1 cellular context compared by ENCODE assay signal in the genomic region with DNA sequence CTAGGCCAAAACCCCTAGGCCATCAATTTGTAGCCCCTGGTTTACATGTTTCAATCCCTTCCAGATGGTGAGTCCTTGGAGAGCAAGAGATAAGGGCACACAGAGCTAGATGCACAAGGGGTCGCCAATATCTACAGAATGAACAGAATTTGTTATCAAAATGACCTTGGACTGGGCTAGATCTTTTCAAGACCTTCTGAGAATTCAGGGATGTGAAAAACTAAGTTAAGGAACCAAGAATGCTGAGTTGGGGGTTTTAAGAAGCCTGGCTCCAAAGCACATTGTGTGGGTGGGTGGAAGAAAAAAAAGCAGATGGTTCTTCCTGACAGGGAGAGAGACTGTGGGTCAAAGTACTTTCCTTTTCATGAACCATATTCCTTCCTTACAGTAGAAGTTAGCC.
TF ChIP-seq lines count a peak whose summit lies in the region.

No MANE protein-coding gene starts in this region.

TF ChIP-seq in K562, 482 proteins besides CTCF, POLR2A, EP300 and RAD21 (continued from another document):
- TF ChIP-seq SAFB (IDR thresholded peaks at IDR 0.05; ENCODE audit: borderline replicate concordance, low read depth, low read length): no peak
- no peak for TF ChIP-seq CCNT2 (IDR thresholded peaks at IDR 0.05; ENCODE audit: borderline replicate concordance, extremely low read depth, insufficient read length, low read depth, low read length)
- TF ChIP-seq ZNF75A (CRISPR knock-in tag; IDR thresholded peaks at IDR 0.05): no peak
- peak; percentile 20 for TF ChIP-seq TAF9B (IDR thresholded peaks at IDR 0.05; ENCODE audit: partially characterized antibody)
- peak; percentile 21; the same call in 1 of the 2 replicates for TF ChIP-seq KLF16 (IDR thresholded peaks at IDR 0.05)
- TF ChIP-seq ZNF347 (CRISPR knock-in tag; IDR thresholded peaks at IDR 0.05; ENCODE audit: low read depth): no peak
- TF ChIP-seq MBD1 (CRISPR knock-in tag; IDR thresholded peaks at IDR 0.05): no peak
- TF ChIP-seq ARID4B (CRISPR knock-in tag; IDR thresholded peaks at IDR 0.05): no peak
- TF ChIP-seq ZNF354B (CRISPR knock-in tag; IDR thresholded peaks at IDR 0.05): no peak
- TF ChIP-seq, protein P1, sequence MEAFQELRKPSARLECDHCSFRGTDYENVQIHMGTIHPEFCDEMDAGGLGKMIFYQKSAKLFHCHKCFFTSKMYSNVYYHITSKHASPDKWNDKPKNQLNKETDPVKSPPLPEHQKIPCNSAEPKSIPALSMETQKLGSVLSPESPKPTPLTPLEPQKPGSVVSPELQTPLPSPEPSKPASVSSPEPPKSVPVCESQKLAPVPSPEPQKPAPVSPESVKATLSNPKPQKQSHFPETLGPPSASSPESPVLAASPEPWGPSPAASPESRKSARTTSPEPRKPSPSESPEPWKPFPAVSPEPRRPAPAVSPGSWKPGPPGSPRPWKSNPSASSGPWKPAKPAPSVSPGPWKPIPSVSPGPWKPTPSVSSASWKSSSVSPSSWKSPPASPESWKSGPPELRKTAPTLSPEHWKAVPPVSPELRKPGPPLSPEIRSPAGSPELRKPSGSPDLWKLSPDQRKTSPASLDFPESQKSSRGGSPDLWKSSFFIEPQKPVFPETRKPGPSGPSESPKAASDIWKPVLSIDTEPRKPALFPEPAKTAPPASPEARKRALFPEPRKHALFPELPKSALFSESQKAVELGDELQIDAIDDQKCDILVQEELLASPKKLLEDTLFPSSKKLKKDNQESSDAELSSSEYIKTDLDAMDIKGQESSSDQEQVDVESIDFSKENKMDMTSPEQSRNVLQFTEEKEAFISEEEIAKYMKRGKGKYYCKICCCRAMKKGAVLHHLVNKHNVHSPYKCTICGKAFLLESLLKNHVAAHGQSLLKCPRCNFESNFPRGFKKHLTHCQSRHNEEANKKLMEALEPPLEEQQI (IDR thresholded peaks at IDR 0.05): 0 out of 2 replicates have a peak, but pooled peaks have one; percentile 19
- TF ChIP-seq SMAD1 (IDR thresholded peaks at IDR 0.05; ENCODE audit: low read depth, low read length, partially characterized antibody): no peak
- TF ChIP-seq ZFP30 (CRISPR knock-in tag; IDR thresholded peaks at IDR 0.05; ENCODE audit: borderline replicate concordance): no peak
- no peak for TF ChIP-seq NR2C1 (IDR thresholded peaks at IDR 0.05)
- TF ChIP-seq NR2C1 (tag; IDR thresholded peaks at IDR 0.05): peak; percentile 32; the same call in 1 of the 2 replicates
- no peak for TF ChIP-seq POLR2H (tag; IDR thresholded peaks at IDR 0.05; ENCODE audit: low read depth)
